1 cellular context compared by ENCODE assay signal in the genomic region with DNA sequence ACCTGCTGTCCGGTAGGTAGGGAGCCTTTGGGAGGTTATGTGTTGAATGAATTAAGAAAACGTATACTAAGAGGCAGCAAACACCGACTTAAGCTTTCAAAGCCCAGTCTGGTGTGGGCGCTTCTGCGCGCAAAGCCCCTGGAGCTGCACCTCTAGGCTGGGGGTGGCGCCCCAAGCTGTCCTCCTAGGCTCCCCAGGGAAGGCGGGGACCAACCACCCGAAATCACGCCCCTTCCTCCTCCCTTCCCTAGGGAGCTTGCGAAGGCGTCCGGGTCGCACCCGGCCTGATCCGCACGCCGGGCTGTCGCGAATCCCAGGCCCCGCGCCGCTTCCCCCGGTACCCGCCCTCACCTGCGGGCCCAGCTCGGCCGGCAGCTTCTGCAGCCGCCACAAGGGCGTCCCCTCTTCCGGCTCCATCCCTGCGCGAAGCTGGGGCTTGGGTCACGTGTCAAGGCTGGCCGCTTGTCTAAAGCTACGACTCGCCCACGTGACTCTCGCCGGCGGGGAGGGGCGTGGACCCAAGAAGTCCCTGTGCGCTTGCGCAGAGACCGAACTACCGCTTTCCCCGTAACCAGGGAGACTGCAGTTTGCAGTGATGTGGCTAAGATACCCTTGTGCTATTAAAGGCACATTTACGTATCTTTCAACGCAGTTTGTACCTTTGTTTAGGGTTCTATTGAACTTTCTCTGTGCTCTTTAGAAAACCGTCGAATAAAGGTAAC.
TF ChIP-seq lines count a peak whose summit lies in the region.

Gene COMMD8 (minus strand): TSS at position 468 of the 722 bp plus-strand sequence. CDS start 51 bp downstream, at position 417.

TF ChIP-seq in HepG2, 621 proteins besides CTCF, POLR2A, EP300 and RAD21 (continued from another document and continues in another):
- TF ChIP-seq PAXIP1 (CRISPR knock-in tag; conservative IDR thresholded peaks at IDR 0.05): peak; percentile 47
- TF ChIP-seq CERS6 (CRISPR knock-in tag; IDR thresholded peaks at IDR 0.05): no peak
- TF ChIP-seq NR2F6 (IDR thresholded peaks at IDR 0.05): no peak
- no peak for TF ChIP-seq NR2F6 (CRISPR knock-in tag; IDR thresholded peaks at IDR 0.05)
- TF ChIP-seq NPAS2 (CRISPR knock-in tag; IDR thresholded peaks at IDR 0.05; ENCODE audit: borderline replicate concordance): no peak; the same call in 1 of the 2 replicates
- peak; percentile 77 for TF ChIP-seq RBM39 (IDR thresholded peaks at IDR 0.05; ENCODE audit: low read depth, low read length, poor library complexity, severe bottlenecking)
- TF ChIP-seq, protein P1, sequence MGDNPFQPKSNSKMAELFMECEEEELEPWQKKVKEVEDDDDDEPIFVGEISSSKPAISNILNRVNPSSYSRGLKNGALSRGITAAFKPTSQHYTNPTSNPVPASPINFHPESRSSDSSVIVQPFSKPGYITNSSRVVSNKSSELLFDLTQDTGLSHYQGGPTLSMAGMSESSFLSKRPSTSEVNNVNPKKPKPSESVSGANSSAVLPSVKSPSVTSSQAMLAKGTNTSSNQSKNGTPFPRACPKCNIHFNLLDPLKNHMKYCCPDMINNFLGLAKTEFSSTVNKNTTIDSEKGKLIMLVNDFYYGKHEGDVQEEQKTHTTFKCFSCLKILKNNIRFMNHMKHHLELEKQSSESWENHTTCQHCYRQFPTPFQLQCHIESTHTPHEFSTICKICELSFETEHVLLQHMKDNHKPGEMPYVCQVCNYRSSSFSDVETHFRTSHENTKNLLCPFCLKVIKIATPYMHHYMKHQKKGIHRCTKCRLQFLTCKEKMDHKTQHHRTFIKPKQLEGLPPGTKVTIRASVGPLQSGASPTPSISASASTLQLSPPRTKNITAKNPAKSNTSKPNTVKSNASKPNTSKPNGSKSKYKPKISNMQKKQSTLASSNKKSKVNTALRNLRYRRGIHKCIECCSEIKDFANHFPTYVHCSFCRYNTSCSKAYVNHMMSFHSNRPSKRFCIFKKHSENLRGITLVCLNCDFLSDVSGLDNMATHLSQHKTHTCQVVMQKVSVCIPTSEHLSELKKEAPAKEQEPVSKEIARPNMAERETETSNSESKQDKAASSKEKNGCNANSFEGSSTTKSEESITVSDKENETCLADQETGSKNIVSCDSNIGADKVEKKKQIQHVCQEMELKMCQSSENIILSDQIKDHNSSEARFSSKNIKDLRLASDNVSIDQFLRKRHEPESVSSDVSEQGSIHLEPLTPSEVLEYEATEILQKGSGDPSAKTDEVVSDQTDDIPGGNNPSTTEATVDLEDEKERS (CRISPR knock-in tag; IDR thresholded peaks at IDR 0.05): no peak
- no peak for TF ChIP-seq STAT6 (CRISPR knock-in tag; IDR thresholded peaks at IDR 0.05; ENCODE audit: borderline replicate concordance)
- no peak for TF ChIP-seq U2AF2 (IDR thresholded peaks at IDR 0.05; ENCODE audit: low read depth, low read length)
- TF ChIP-seq ZNF367 (CRISPR knock-in tag; IDR thresholded peaks at IDR 0.05; ENCODE audit: borderline replicate concordance): 0 out of 2 replicates have a peak, but pooled peaks have one; percentile 26
- 0 out of 2 replicates have a peak, but pooled peaks have one; percentile 25 for TF ChIP-seq CENPT (CRISPR knock-in tag; IDR thresholded peaks at IDR 0.05; ENCODE audit: low read depth)
- no peak; the same call in 1 of the 2 replicates for TF ChIP-seq MTA1 (CRISPR knock-in tag; IDR thresholded peaks at IDR 0.05; ENCODE audit: borderline replicate concordance)
- no peak for TF ChIP-seq ZNF639 (CRISPR knock-in tag; conservative IDR thresholded peaks at IDR 0.05)
- no peak for TF ChIP-seq SMARCC2 (IDR thresholded peaks at IDR 0.05)
- TF ChIP-seq ZNF577 (CRISPR knock-in tag; IDR thresholded peaks at IDR 0.05; ENCODE audit: borderline replicate concordance, low read depth): no peak
- TF ChIP-seq CBX2 (IDR thresholded peaks at IDR 0.05; ENCODE audit: low read depth, low read length): no peak
- no peak for TF ChIP-seq CBX2 (CRISPR knock-in tag; IDR thresholded peaks at IDR 0.05; ENCODE audit: low read depth)
- no peak for TF ChIP-seq SP1 (IDR thresholded peaks at IDR 0.05)
- TF ChIP-seq SP1 (CRISPR knock-in tag; IDR thresholded peaks at IDR 0.05): no peak
- TF ChIP-seq ZNF574 (CRISPR knock-in tag; IDR thresholded peaks at IDR 0.05): peak; percentile 64; the same call in 1 of the 2 replicates
- no peak for TF ChIP-seq ZHX1 (CRISPR knock-in tag; IDR thresholded peaks at IDR 0.05; ENCODE audit: low read depth)
- TF ChIP-seq ZNF879 (CRISPR knock-in tag; IDR thresholded peaks at IDR 0.05): no peak
- TF ChIP-seq, protein P2, sequence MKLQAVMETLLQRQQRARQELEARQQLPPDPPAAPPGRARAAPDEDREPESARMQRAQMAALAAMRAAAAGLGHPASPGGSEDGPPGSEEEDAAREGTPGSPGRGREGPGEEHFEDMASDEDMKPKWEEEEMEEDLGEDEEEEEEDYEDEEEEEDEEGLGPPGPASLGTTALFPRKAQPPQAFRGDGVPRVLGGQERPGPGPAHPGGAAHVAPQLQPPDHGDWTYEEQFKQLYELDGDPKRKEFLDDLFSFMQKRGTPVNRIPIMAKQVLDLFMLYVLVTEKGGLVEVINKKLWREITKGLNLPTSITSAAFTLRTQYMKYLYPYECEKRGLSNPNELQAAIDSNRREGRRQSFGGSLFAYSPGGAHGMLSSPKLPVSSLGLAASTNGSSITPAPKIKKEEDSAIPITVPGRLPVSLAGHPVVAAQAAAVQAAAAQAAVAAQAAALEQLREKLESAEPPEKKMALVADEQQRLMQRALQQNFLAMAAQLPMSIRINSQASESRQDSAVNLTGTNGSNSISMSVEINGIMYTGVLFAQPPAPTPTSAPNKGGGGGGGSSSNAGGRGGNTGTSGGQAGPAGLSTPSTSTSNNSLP (IDR thresholded peaks at IDR 0.05; ENCODE audit: low read depth, low read length): no peak
- 0 out of 2 replicates have a peak, but pooled peaks have one; percentile 82 for TF ChIP-seq ZNF33B (CRISPR knock-in tag; IDR thresholded peaks at IDR 0.05)
- TF ChIP-seq, protein P3, sequence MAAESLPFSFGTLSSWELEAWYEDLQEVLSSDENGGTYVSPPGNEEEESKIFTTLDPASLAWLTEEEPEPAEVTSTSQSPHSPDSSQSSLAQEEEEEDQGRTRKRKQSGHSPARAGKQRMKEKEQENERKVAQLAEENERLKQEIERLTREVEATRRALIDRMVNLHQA (CRISPR knock-in tag; IDR thresholded peaks at IDR 0.05): no peak
- peak in 1 of 2 experiments; percentile 75; a peak in 1 of 4 replicates for TF ChIP-seq KLF16 (CRISPR knock-in tag; IDR thresholded peaks at IDR 0.05)
- no peak for TF ChIP-seq ZNF547 (CRISPR knock-in tag; IDR thresholded peaks at IDR 0.05)
- TF ChIP-seq, protein P4, sequence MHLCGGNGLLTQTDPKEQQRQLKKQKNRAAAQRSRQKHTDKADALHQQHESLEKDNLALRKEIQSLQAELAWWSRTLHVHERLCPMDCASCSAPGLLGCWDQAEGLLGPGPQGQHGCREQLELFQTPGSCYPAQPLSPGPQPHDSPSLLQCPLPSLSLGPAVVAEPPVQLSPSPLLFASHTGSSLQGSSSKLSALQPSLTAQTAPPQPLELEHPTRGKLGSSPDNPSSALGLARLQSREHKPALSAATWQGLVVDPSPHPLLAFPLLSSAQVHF (CRISPR knock-in tag; IDR thresholded peaks at IDR 0.05): no peak
- TF ChIP-seq ZFP37 (CRISPR knock-in tag; IDR thresholded peaks at IDR 0.05; ENCODE audit: borderline replicate concordance): no peak
- TF ChIP-seq AGO1 (IDR thresholded peaks at IDR 0.05; ENCODE audit: low read depth, low read length, poor library complexity, severe bottlenecking): peak; percentile 46
- no peak for TF ChIP-seq PTBP1 (IDR thresholded peaks at IDR 0.05; ENCODE audit: low read depth, low read length, poor library complexity, severe bottlenecking)
- TF ChIP-seq FOXC1 (CRISPR knock-in tag; IDR thresholded peaks at IDR 0.05; ENCODE audit: borderline replicate concordance): peak; percentile 86; the same call in 1 of the 2 replicates
